In genomic region chr22:17157714-17158113, GRCh38 we compare ENCODE assay signal across 1 cellular context.
TF ChIP-seq lines count a peak whose summit lies in the region.

No MANE protein-coding gene starts in this region.

TF ChIP-seq in K562, 482 proteins besides CTCF, POLR2A, EP300 and RAD21 (continued from another document):
- TF ChIP-seq RERE (CRISPR knock-in tag; IDR thresholded peaks at IDR 0.05; ENCODE audit: borderline replicate concordance) (no peak), RBM25 (IDR thresholded peaks at IDR 0.05; ENCODE audit: low read depth, low read length, severe bottlenecking) (peak; percentile 92), TAF15 (IDR thresholded peaks at IDR 0.05; ENCODE audit: low read depth, low read length) (no peak), ELK1 (CRISPR knock-in tag; IDR thresholded peaks at IDR 0.05) (no peak), HMG20A (CRISPR knock-in tag; conservative IDR thresholded peaks at IDR 0.05) (no peak), SMAD4 (CRISPR knock-in tag; conservative IDR thresholded peaks at IDR 0.05) (no peak), E2F5 (CRISPR knock-in tag; IDR thresholded peaks at IDR 0.05) (no peak), ASH1L (IDR thresholded peaks at IDR 0.05; ENCODE audit: borderline replicate concordance, low read depth, partially characterized antibody) (no peak), GABPA (tag; conservative IDR thresholded peaks at IDR 0.05; ENCODE audit: low read depth) (no peak), BCOR (IDR thresholded peaks at IDR 0.05) (peak; percentile 69), RBM14 (IDR thresholded peaks at IDR 0.05; ENCODE audit: borderline replicate concordance, insufficient read depth, low read depth, low read length) (no peak), MAFK (IDR thresholded peaks at IDR 0.05; ENCODE audit: low read length) (no peak), ZFP36 (IDR thresholded peaks at IDR 0.05; ENCODE audit: low read depth, low read length, partially characterized antibody) (peak; percentile 80), ADNP (tag; IDR thresholded peaks at IDR 0.05) (0 out of 2 replicates have a peak, but pooled peaks have one; percentile 16), NR1H2 (CRISPR knock-in tag; IDR thresholded peaks at IDR 0.05) (no peak), GABPB1 (CRISPR knock-in tag; IDR thresholded peaks at IDR 0.05) (no peak)
TF ChIP-seq in K562: peak in this region for 7.
